ENCODE assay signal across 7 cellular contexts in genomic region chr3:125862841-125863254, GRCh38.
DNase-seq lines count a peak whose midpoint lies in the region; ATAC-seq and TF ChIP-seq lines count a peak whose summit lies in the region.
"Not testable (repeated sequence)": the region's sequence is repeated elsewhere in the genome, so short reads cannot be mapped to it uniquely, and the experiment has no call there.

No MANE protein-coding gene starts in this region.

- H2BK15ac ChIP-seq in H9 (ENCODE audit: low read depth, low read length), result not testable (repeated sequence)

- TF ChIP-seq CTCF in H9 (conservative IDR thresholded peaks at IDR 0.05); mammary epithelial cell (conservative IDR thresholded peaks at IDR 0.05 in 1 of 2, IDR thresholded peaks at IDR 0.05 in 1 of 2; ENCODE audit: extremely low read depth in 1 of 2, insufficient read depth in 1 of 2, low read depth in 1 of 2, low read length in 2 of 2); right lobe of liver (IDR thresholded peaks at IDR 0.05); transverse colon (IDR thresholded peaks at IDR 0.05): not testable (repeated sequence)

- not testable (repeated sequence) for H3K23me2 ChIP-seq in H9 (ENCODE audit: insufficient read length, low read depth, low read length, poor library complexity, severe bottlenecking)

- H2BK20ac ChIP-seq in H9 (ENCODE audit: low read depth, low read length, poor library complexity, severe bottlenecking), result not testable (repeated sequence)

- H3K27ac Mint-ChIP-seq in H9, result peak overlapping the region; percentile 95 to 98 (median 97)

- CTCF ChIA-PET in mammary epithelial cell (lab: Charles Lee; ENCODE audit: low non-redundant PET), result not testable (repeated sequence)

- in situ Hi-C loops in mammary epithelial cell (cut with MboI; ENCODE audit: low sequenced_read_pairs in 2 of 2); transverse colon (cut with MboI; ENCODE audit: low pct_ligation_motif_present in 1 of 4, low pct_unique_long_range_greater_than_20kb in 1 of 4, low sequenced_read_pairs in 3 of 4): not testable (repeated sequence)

- peaks cover 44 to 53% of the 10 kb centered on the region in 2 experiments for H3K4me1 Mint-ChIP-seq in H9

- not testable (repeated sequence) for H4K5ac ChIP-seq in H9 (ENCODE audit: insufficient read length, low read depth, low read length)

- not testable (repeated sequence) for H4K91ac ChIP-seq in H9 (ENCODE audit: insufficient read length, low read depth, low read length)

- not testable (repeated sequence) for H3K79me2 ChIP-seq in H9 (ENCODE audit: insufficient read depth, low read length); mammary epithelial cell (ENCODE audit: insufficient read depth, low read length)

- H3K27ac ChIP-seq in H9 (ENCODE audit: insufficient read length, low read depth, low read length); mammary epithelial cell (ENCODE audit: insufficient read depth, low read depth, low read length); epithelial cell of prostate; transverse colon: not testable (repeated sequence)
- H3K27ac ChIP-seq in right lobe of liver, result peak overlapping the region in 2 of 3 donors; percentile 52 to 65

- not testable (repeated sequence) for TF ChIP-seq EP300 in transverse colon (IDR thresholded peaks at IDR 0.05; ENCODE audit: low read depth)

- H3K27me3 ChIP-seq in H9 (ENCODE audit: insufficient read depth, low read length); NT2/D1 (ENCODE audit: insufficient read depth, insufficient read length); mammary epithelial cell (ENCODE audit: insufficient read depth, low read length); right lobe of liver; transverse colon: not testable (repeated sequence)

- not testable (repeated sequence) for H3K4me1 ChIP-seq in H9 (ENCODE audit: insufficient read depth, low read length); NT2/D1 (ENCODE audit: insufficient read depth, insufficient read length); mammary epithelial cell (ENCODE audit: insufficient read depth, low read length); right lobe of liver; transverse colon

- H3K4ac ChIP-seq in H9 (ENCODE audit: low read depth, low read length), result not testable (repeated sequence)

- H3K36me3 Mint-ChIP-seq in H9 (ENCODE audit: insufficient read depth in 1 of 3, low read depth in 3 of 3), result peaks cover 6 to 34% (median 28%) of the 10 kb centered on the region in 3 experiments; a peak in 6 of 7 replicates

- H3K4me3 Mint-ChIP-seq in H9, result peak overlapping the region in 1 of 2 experiments; percentile 60; a peak in 2 of 5 replicates

- not testable (repeated sequence) for BruUV-seq in mammary epithelial cell (replicated peaks; lab: Mats Ljungman, UMichigan)

- TF ChIP-seq POLR2A in right lobe of liver (IDR thresholded peaks at IDR 0.05); transverse colon (IDR thresholded peaks at IDR 0.05): not testable (repeated sequence)

- peaks cover 7 to 21% of the 10 kb centered on the region in 2 experiments for H3K9me3 Mint-ChIP-seq in H9

- H3T11ph ChIP-seq in H9 (ENCODE audit: low read length), result not testable (repeated sequence)

- intact Hi-C loops in mammary epithelial cell (cut with micrococcal nuclease); right lobe of liver (cut with DNase I); transverse colon (cut with DNase I; ENCODE audit: low total_unique reads): not testable (repeated sequence)

- not testable (repeated sequence) for H4K20me1 ChIP-seq in H9 (ENCODE audit: control insufficient read depth, insufficient read depth, insufficient read length); mammary epithelial cell (ENCODE audit: insufficient read depth, low read length)

- no CpG with 5 or more reads among the region's 5 CpGs for WGBS in H9 (ENCODE audit: extremely low coverage, insufficient read length, low lambda C conversion rate)
- WGBS in mammary epithelial cell (ENCODE audit: low coverage, missing lambda C conversion rate), result 76% methylated on average over 2 of the region's 5 CpGs
- WGBS in right lobe of liver (ENCODE audit: insufficient coverage, low coverage, low lambda C conversion rate, missing lambda C conversion rate), result 42% methylated on average over 5 of the region's 5 CpGs
- 75% methylated on average over 5 of the region's 5 CpGs; no CpG with 5 or more reads in 1 of the 2 donors for WGBS in transverse colon (ENCODE audit: low coverage in 1 of 2), 2 donors

- H3K79me1 ChIP-seq in H9 (ENCODE audit: insufficient read depth, low read depth, low read length, poor library complexity, severe bottlenecking), result not testable (repeated sequence)

- H2BK5ac ChIP-seq in H9 (ENCODE audit: insufficient read length, low read length), result not testable (repeated sequence)

- dilution Hi-C loops in mammary epithelial cell (cut with HindIII; ENCODE audit: low sequenced_read_pairs), result not testable (repeated sequence)

- not testable (repeated sequence) for H4K8ac ChIP-seq in H9 (replicated peaks; ENCODE audit: insufficient read length, low read depth, low read length)

- H2BK120ac ChIP-seq in H9 (ENCODE audit: low read depth, low read length, poor library complexity, severe bottlenecking), result not testable (repeated sequence)

- not testable (repeated sequence) for H2AFZ ChIP-seq in H9 (ENCODE audit: low read length); mammary epithelial cell (ENCODE audit: low read depth, low read length)

- H3K9ac ChIP-seq in H9 (ENCODE audit: extremely low read depth, insufficient read length, low read length); NT2/D1 (ENCODE audit: insufficient read length, low read depth); mammary epithelial cell (ENCODE audit: insufficient read depth, low read length): not testable (repeated sequence)

- H2AK5ac ChIP-seq in H9 (ENCODE audit: insufficient read length, low read length), result not testable (repeated sequence)

- ATAC-seq in right lobe of liver, result not testable (repeated sequence)

- not testable (repeated sequence) for H2BK12ac ChIP-seq in H9 (ENCODE audit: insufficient read length, low read depth, low read length)

- not testable (repeated sequence) for H3K4me2 ChIP-seq in H9 (ENCODE audit: insufficient read depth, insufficient read length, low read length); mammary epithelial cell (ENCODE audit: insufficient read depth, low read depth, low read length)

- not testable (repeated sequence) for H3K9me3 ChIP-seq in H9 (ENCODE audit: control insufficient read depth, low read depth, low read length); NT2/D1 (ENCODE audit: insufficient read depth, low read length); mammary epithelial cell (replicated peaks; ENCODE audit: insufficient read depth, low read length); right lobe of liver; transverse colon

- not testable (repeated sequence) for H3K14ac ChIP-seq in H9 (ENCODE audit: insufficient read depth, low read length)

- DNase-seq in H9 (peak; percentile 61), NT2/D1 (ENCODE audit: low read depth, low spot score) (peak; percentile 71), mammary epithelial cell (peak; percentile 36), epithelial cell of prostate (ENCODE audit: low read depth, low spot score) (peak; percentile 5), iPS-NIHi11 (ENCODE audit: low spot score) (peak; percentile 11), right lobe of liver (peak; percentile 75 to 87 (median 83)), transverse colon (peak; percentile 50)

- H3K36me3 ChIP-seq in NT2/D1 (ENCODE audit: insufficient read depth, insufficient read length, low read length); mammary epithelial cell (ENCODE audit: insufficient read depth, low read length); right lobe of liver; transverse colon: not testable (repeated sequence)

- not testable (repeated sequence) for H3K27me3 Mint-ChIP-seq in H9 (ENCODE audit: low read depth)

- H3K56ac ChIP-seq in H9 (ENCODE audit: insufficient read length, low read depth, low read length), result not testable (repeated sequence)

- not testable (repeated sequence) for H3K23ac ChIP-seq in H9 (ENCODE audit: insufficient read length, low read depth, low read length)

- not testable (repeated sequence) for H3K4me3 ChIP-seq in NT2/D1 (ENCODE audit: insufficient read length, low read depth); mammary epithelial cell (replicated peaks in 1 of 3; ENCODE audit: insufficient read depth in 1 of 3, low read depth in 2 of 3, low read length in 3 of 3); right lobe of liver; transverse colon

- H3K18ac ChIP-seq in H9 (ENCODE audit: insufficient read length, low read depth, low read length), result not testable (repeated sequence)

Comparison
In these comparisons a context has a peak if more than half of its experiments do, and no peak if none do; other contexts are left out.
1. DNase-seq: peak in every context shown above with its lines; median percentile 83 in right lobe of liver; 71 in NT2/D1; 61 in H9; 50 in transverse colon; 36 in mammary epithelial cell; 11 in iPS-NIHi11; 5 in epithelial cell of prostate.